Comparison of ENCODE assay signal across 1 cellular context in genomic region chr9:15306757-15307522, GRCh38.
TF ChIP-seq lines count a peak whose summit lies in the region.

TSS of gene TTC39B (minus strand) at chr9:15307216. CDS start at chr9:15307125, 91 bp downstream.

TF ChIP-seq in HepG2, 621 proteins besides CTCF, POLR2A, EP300 and RAD21 (continued from another document and continues in another):
- TF ChIP-seq HNF1A (IDR thresholded peaks at IDR 0.05; ENCODE audit: low read depth) = no peak
- TF ChIP-seq HNF1A (CRISPR knock-in tag; IDR thresholded peaks at IDR 0.05; ENCODE audit: borderline replicate concordance) = 0 out of 2 replicates have a peak, but pooled peaks have one; percentile 53
- no peak for TF ChIP-seq HNRNPK (IDR thresholded peaks at IDR 0.05; ENCODE audit: low read depth, low read length, poor library complexity, severe bottlenecking)
- TF ChIP-seq ZNF232 (CRISPR knock-in tag; IDR thresholded peaks at IDR 0.05; ENCODE audit: borderline replicate concordance) = 0 out of 2 replicates have a peak, but pooled peaks have one; percentile 36
- no peak for TF ChIP-seq E2F5 (CRISPR knock-in tag; conservative IDR thresholded peaks at IDR 0.05)
- no peak for TF ChIP-seq NPAS2 (CRISPR knock-in tag; IDR thresholded peaks at IDR 0.05; ENCODE audit: borderline replicate concordance)
- TF ChIP-seq ZFP36 (IDR thresholded peaks at IDR 0.05; ENCODE audit: borderline replicate concordance, low read depth, low read length, partially characterized antibody) = no peak
- peak; percentile 36 for TF ChIP-seq ZNF574 (CRISPR knock-in tag; IDR thresholded peaks at IDR 0.05)
- 0 out of 2 replicates have a peak, but pooled peaks have one; percentile 75 for TF ChIP-seq ZFP82 (CRISPR knock-in tag; IDR thresholded peaks at IDR 0.05; ENCODE audit: borderline replicate concordance)
- TF ChIP-seq TOPORS (CRISPR knock-in tag; IDR thresholded peaks at IDR 0.05) = no peak
- TF ChIP-seq ZBTB38 (CRISPR knock-in tag; IDR thresholded peaks at IDR 0.05) = 0 out of 2 replicates have a peak, but pooled peaks have one; percentile 47
- TF ChIP-seq CCDC6 (CRISPR knock-in tag; IDR thresholded peaks at IDR 0.05) = peak; percentile 73; the same call in 1 of the 2 replicates
- TF ChIP-seq KDM5A (IDR thresholded peaks at IDR 0.05; ENCODE audit: borderline replicate concordance, low read length) = peak; percentile 68; the same call in 1 of the 2 replicates
- peak; percentile 14; the same call in 1 of the 2 replicates for TF ChIP-seq NR2C2 (CRISPR knock-in tag; IDR thresholded peaks at IDR 0.05; ENCODE audit: borderline replicate concordance)
- no peak for TF ChIP-seq KLF6 (CRISPR knock-in tag; IDR thresholded peaks at IDR 0.05)
- peak; percentile 70; the same call in 1 of the 2 replicates for TF ChIP-seq ZC3H13 (CRISPR knock-in tag; IDR thresholded peaks at IDR 0.05)
- TF ChIP-seq PREB (CRISPR knock-in tag; IDR thresholded peaks at IDR 0.05) = no peak
- no peak for TF ChIP-seq KDM2A (CRISPR knock-in tag; IDR thresholded peaks at IDR 0.05; ENCODE audit: borderline replicate concordance, low read depth)
- TF ChIP-seq TFDP1 (CRISPR knock-in tag; IDR thresholded peaks at IDR 0.05; ENCODE audit: borderline replicate concordance) = peak; percentile 78; the same call in 1 of the 2 replicates
- peak; percentile 77 for TF ChIP-seq YEATS4 (CRISPR knock-in tag; IDR thresholded peaks at IDR 0.05; ENCODE audit: borderline replicate concordance)
- TF ChIP-seq HIC2 (CRISPR knock-in tag; IDR thresholded peaks at IDR 0.05; ENCODE audit: low read depth) = peak; percentile 49; the same call in 1 of the 2 replicates
- no peak for TF ChIP-seq ZNF773 (CRISPR knock-in tag; IDR thresholded peaks at IDR 0.05; ENCODE audit: borderline replicate concordance)
- TF ChIP-seq PAXIP1 (CRISPR knock-in tag; conservative IDR thresholded peaks at IDR 0.05) = no peak
- no peak for TF ChIP-seq SAFB2 (CRISPR knock-in tag; IDR thresholded peaks at IDR 0.05; ENCODE audit: borderline replicate concordance, low read depth)
- TF ChIP-seq ZNF746 (CRISPR knock-in tag; IDR thresholded peaks at IDR 0.05) = 0 out of 2 replicates have a peak, but pooled peaks have one; percentile 22
- TF ChIP-seq ZNF777 (CRISPR knock-in tag; IDR thresholded peaks at IDR 0.05) = peak; percentile 46; the same call in 1 of the 2 replicates
- peak; percentile 92 for TF ChIP-seq MYPOP (CRISPR knock-in tag; IDR thresholded peaks at IDR 0.05)
- TF ChIP-seq ZNF740 (CRISPR knock-in tag; IDR thresholded peaks at IDR 0.05) = 0 out of 2 replicates have a peak, but pooled peaks have one; percentile 14
- TF ChIP-seq NFAT5 (CRISPR knock-in tag; IDR thresholded peaks at IDR 0.05) = 0 out of 2 replicates have a peak, but pooled peaks have one; percentile 54
- TF ChIP-seq ZMAT3 (CRISPR knock-in tag; conservative IDR thresholded peaks at IDR 0.05) = 0 out of 2 replicates have a peak, but pooled peaks have one; percentile 1
